ENCODE assay signal across 8 cellular contexts in genomic region chr1:155856975-155857930, GRCh38. TPM values are rescaled to one million over a fixed set of nuclear protein-coding genes. Genes with fewer than 3 reads are reported as not detected.
DNase-seq lines count a peak whose midpoint lies in the region; ATAC-seq and TF ChIP-seq lines count a peak whose summit lies in the region.

GON4L (minus strand) TSS chr1:155857214; CDS start chr1:155853780, 3,434 bp downstream.

- peak within 1 kb of the TSS; percentile 25 to 78 (median 75) for H3K27ac ChIP-seq in right lobe of liver

- intact Hi-C loops in right lobe of liver (cut with DNase I): no loop called here

- no peak for TF ChIP-seq CTCF in right lobe of liver (IDR thresholded peaks at IDR 0.05)

- H3K27me3 ChIP-seq in right lobe of liver: no peaks in the 10 kb centered on the region

- H3K27ac Mint-ChIP-seq in activated CD8-positive, alpha-beta T cell treated with anti-CD3 and anti-CD28 coated beads, Interleukin-2, amount 10 ng/mL, durations not matched to agents 7 days and 5 days: peak within 1 kb of the TSS; percentile 96

- H3K4me3 Mint-ChIP-seq in activated CD8-positive, alpha-beta T cell treated with anti-CD3 and anti-CD28 coated beads, Interleukin-2, amount 10 ng/mL, durations not matched to agents 7 days and 5 days: peak within 1 kb of the TSS; percentile 96

- no peaks in the 10 kb centered on the region for H3K9me3 Mint-ChIP-seq in activated CD8-positive, alpha-beta T cell treated with anti-CD3 and anti-CD28 coated beads, Interleukin-2, amount 10 ng/mL, durations not matched to agents 7 days and 5 days (ENCODE audit: insufficient read depth)

- TF ChIP-seq POLR2A in right lobe of liver (IDR thresholded peaks at IDR 0.05): peak; percentile 49

- peak; percentile 57 for ATAC-seq in GM19397 (IDR thresholded peaks at IDR 0.05; ENCODE audit: unreplicated experiment)
- peak; percentile 76 for ATAC-seq in activated CD8-positive, alpha-beta T cell treated with anti-CD3 and anti-CD28 coated beads, Interleukin-2, amount 10 ng/mL, durations not matched to agents 7 days and 5 days
- ATAC-seq in right lobe of liver: peak; percentile 81 to 86 (median 84)

- H3K27me3 Mint-ChIP-seq in activated CD8-positive, alpha-beta T cell treated with anti-CD3 and anti-CD28 coated beads, Interleukin-2, amount 10 ng/mL, durations not matched to agents 7 days and 5 days (ENCODE audit: low read depth): no peaks in the 10 kb centered on the region

- POLR2A ChIA-PET in activated CD8-positive, alpha-beta T cell treated with anti-CD3 and anti-CD28 coated beads, Interleukin-2, amount 10 ng/mL, durations not matched to agents 7 days and 5 days (lab: Charles Lee): interaction anchor here (1.3 kb wide), 2 partner anchors 23 to 210 kb away, joined by 3 read pairs; no protein-coding TSS in a partner anchor

- DNase-seq in C1 segment of cervical spinal cord (lab: John Stamatoyannopoulos, UW) (peak; percentile 34 to 93 (median 86)), HS-5 (ENCODE audit: low read depth) (peak; percentile 78), NK-92 (lab: John Stamatoyannopoulos, UW; ENCODE audit: unreplicated experiment) (peak; percentile 30), ecto neural progenitor cell (ENCODE audit: low spot score) (peak; percentile 90), right lobe of liver (peak; percentile 89 to 92 (median 91))
- peak; percentile 93 for DNase-seq in activated CD8-positive, alpha-beta T cell treated with anti-CD3 and anti-CD28 coated beads, Interleukin-2, amount 10 ng/mL, durations not matched to agents 7 days and 5 days
- peak; percentile 78 to 88 for DNase-seq in stimulated activated CD4-positive, alpha-beta T cell treated with anti-CD3 and anti-CD28 coated beads, Interleukin-4, amount 100 ng/mL, for 4 hours

- CTCF ChIA-PET in activated CD8-positive, alpha-beta T cell treated with anti-CD3 and anti-CD28 coated beads, Interleukin-2, amount 10 ng/mL, durations not matched to agents 7 days and 5 days (lab: Charles Lee): interaction anchor here (0.6 to 1.5 kb wide), 3 partner anchors 121 to 258 kb away, joined by 3 to 6 read pairs (median 4); partner anchors contain the start of gene ARHGEF2

- H3K4me3 ChIP-seq in right lobe of liver: peak within 1 kb of the TSS; percentile 67 to 79 (median 72)

- 20% methylated on average over 40 of the region's 46 CpGs for WGBS in right lobe of liver (ENCODE audit: insufficient coverage, low coverage, low lambda C conversion rate, missing lambda C conversion rate)

- peaks cover 27% of the 10 kb centered on the region for H3K36me3 Mint-ChIP-seq in activated CD8-positive, alpha-beta T cell treated with anti-CD3 and anti-CD28 coated beads, Interleukin-2, amount 10 ng/mL, durations not matched to agents 7 days and 5 days (ENCODE audit: low read depth)

- H3K4me1 ChIP-seq in right lobe of liver: peaks cover 0 to 21% (median 8%) of the 10 kb centered on the region in 4 donors

- H3K4me1 Mint-ChIP-seq in activated CD8-positive, alpha-beta T cell treated with anti-CD3 and anti-CD28 coated beads, Interleukin-2, amount 10 ng/mL, durations not matched to agents 7 days and 5 days (ENCODE audit: low read depth): peaks cover 63% of the 10 kb centered on the region

- peaks cover 0 to 20% (median 2%) of the 10 kb centered on the region in 4 donors for H3K36me3 ChIP-seq in right lobe of liver

- no peaks in the 10 kb centered on the region for H3K9me3 ChIP-seq in right lobe of liver

RNA-seq across cellular contexts. Expression of gene GON4L, which starts in this region (rescaled TPM):
- total RNA-seq in activated CD8-positive, alpha-beta T cell treated with anti-CD3 and anti-CD28 coated beads, Interleukin-2, amount 10 ng/mL, durations not matched to agents 7 days and 5 days: 10 to 100 TPM; 64.8 to 70.3 TPM
- total RNA-seq in right lobe of liver: 10 to 100 TPM; 10.7 to 23.2 (median 20.1) TPM

Comparison
In these comparisons a context has a peak if more than half of its experiments do, and no peak if none do; other contexts are left out.
1. Peak in every context shown above with its lines: DNase-seq, ATAC-seq, H3K4me3 ChIP-seq and H3K27ac ChIP-seq.
2. DNase-seq: peak in every context shown above with its lines; median percentile 93 in activated CD8-positive, alpha-beta T cell treated with anti-CD3 and anti-CD28 coated beads, Interleukin-2, amount 10 ng/mL, durations not matched to agents 7 days and 5 days; 91 in right lobe of liver; 90 in ecto neural progenitor cell; 86 in C1 segment of cervical spinal cord; 83 in stimulated activated CD4-positive, alpha-beta T cell treated with anti-CD3 and anti-CD28 coated beads, Interleukin-4, amount 100 ng/mL, for 4 hours; 78 in HS-5; 30 in NK-92.